Comparison of ENCODE assay signal across 1 cellular context in genomic region chr20:62818592-62819493, GRCh38.
A peak's percentile ranks its signal among the peaks of the same experiment; 100 is the strongest.
TF ChIP-seq lines count a peak whose summit lies in the region.

No MANE protein-coding gene starts in this region.

TF ChIP-seq in HepG2, 621 proteins besides CTCF, POLR2A, EP300 and RAD21 (continued from another document and continues in another):
- TF ChIP-seq MIXL1 (CRISPR knock-in tag; IDR thresholded peaks at IDR 0.05) (no peak), RAD51 (IDR thresholded peaks at IDR 0.05; ENCODE audit: borderline replicate concordance) (no peak), SP5 (CRISPR knock-in tag; IDR thresholded peaks at IDR 0.05; ENCODE audit: borderline replicate concordance, low read depth) (peak; percentile 61), PBX3 (CRISPR knock-in tag; IDR thresholded peaks at IDR 0.05; ENCODE audit: borderline replicate concordance) (no peak), ZNF547 (CRISPR knock-in tag; IDR thresholded peaks at IDR 0.05) (no peak), ZNF660 (CRISPR knock-in tag; IDR thresholded peaks at IDR 0.05; ENCODE audit: borderline replicate concordance, low read depth) (no peak), POGK (CRISPR knock-in tag; conservative IDR thresholded peaks at IDR 0.05) (peak; percentile 92), MYC (CRISPR knock-in tag; IDR thresholded peaks at IDR 0.05; ENCODE audit: borderline replicate concordance) (no peak; the same call in 1 of the 2 replicates), SRF (IDR thresholded peaks at IDR 0.05; ENCODE audit: low read depth, low read length) (no peak), ZNF281 (CRISPR knock-in tag; IDR thresholded peaks at IDR 0.05; ENCODE audit: borderline replicate concordance) (no peak), MLX (CRISPR knock-in tag; IDR thresholded peaks at IDR 0.05) (no peak), FOXK2 (IDR thresholded peaks at IDR 0.05) (no peak), CREB3 (CRISPR knock-in tag; IDR thresholded peaks at IDR 0.05) (no peak), SOX6 (IDR thresholded peaks at IDR 0.05) (no peak), SOX6 (CRISPR knock-in tag; IDR thresholded peaks at IDR 0.05) (peak; percentile 65), SMAD3 (CRISPR knock-in tag; IDR thresholded peaks at IDR 0.05) (peak; percentile 60; the same call in 1 of the 2 replicates), ZNF225 (CRISPR knock-in tag; IDR thresholded peaks at IDR 0.05) (peak; percentile 85), ATF6 (CRISPR knock-in tag; conservative IDR thresholded peaks at IDR 0.05) (no peak), EZH2 (conservative IDR thresholded peaks at IDR 0.05; ENCODE audit: low read depth, low read length) (no peak), ZNF558 (CRISPR knock-in tag; IDR thresholded peaks at IDR 0.05; ENCODE audit: borderline replicate concordance) (0 out of 2 replicates have a peak, but pooled peaks have one; percentile 14), ZNF292 (CRISPR knock-in tag; IDR thresholded peaks at IDR 0.05; ENCODE audit: borderline replicate concordance, low read depth) (peak; percentile 70), ZBTB49 (CRISPR knock-in tag; IDR thresholded peaks at IDR 0.05; ENCODE audit: borderline replicate concordance) (no peak), ZNF780A (CRISPR knock-in tag; IDR thresholded peaks at IDR 0.05) (no peak), ZNF644 (CRISPR knock-in tag; IDR thresholded peaks at IDR 0.05; ENCODE audit: low read depth) (no peak), HCFC1 (IDR thresholded peaks at IDR 0.05; ENCODE audit: low read depth, low read length) (no peak), ZNF710 (CRISPR knock-in tag; IDR thresholded peaks at IDR 0.05; ENCODE audit: borderline replicate concordance) (peak; percentile 17; the same call in 1 of the 2 replicates), SOX13 (IDR thresholded peaks at IDR 0.05) (no peak), SOX13 (CRISPR knock-in tag; conservative IDR thresholded peaks at IDR 0.05 in 1 of 2, IDR thresholded peaks at IDR 0.05 in 1 of 2) (peak in 1 of 2 experiments; percentile 49; a peak in 1 of 4 replicates), SAFB2 (CRISPR knock-in tag; IDR thresholded peaks at IDR 0.05; ENCODE audit: borderline replicate concordance, low read depth) (no peak), HHEX (CRISPR knock-in tag; IDR thresholded peaks at IDR 0.05) (no peak), ZNF354B (CRISPR knock-in tag; IDR thresholded peaks at IDR 0.05) (no peak), THAP8 (CRISPR knock-in tag; IDR thresholded peaks at IDR 0.05; ENCODE audit: borderline replicate concordance) (no peak), KLF15 (CRISPR knock-in tag; IDR thresholded peaks at IDR 0.05; ENCODE audit: borderline replicate concordance) (peak; percentile 62; the same call in 1 of the 2 replicates), TOPORS (CRISPR knock-in tag; IDR thresholded peaks at IDR 0.05) (0 out of 2 replicates have a peak, but pooled peaks have one; percentile 40), PHF20 (CRISPR knock-in tag; IDR thresholded peaks at IDR 0.05) (no peak), ZNF775 (CRISPR knock-in tag; IDR thresholded peaks at IDR 0.05; ENCODE audit: borderline replicate concordance) (no peak), MEIS2 (CRISPR knock-in tag; IDR thresholded peaks at IDR 0.05) (peak; percentile 13; the same call in 1 of the 2 replicates), ZFP36L1 (CRISPR knock-in tag; IDR thresholded peaks at IDR 0.05) (no peak), ZNF768 (CRISPR knock-in tag; IDR thresholded peaks at IDR 0.05) (peak; percentile 37; the same call in 1 of the 2 replicates), HES4 (CRISPR knock-in tag; IDR thresholded peaks at IDR 0.05; ENCODE audit: borderline replicate concordance) (no peak), MAFF (IDR thresholded peaks at IDR 0.05; ENCODE audit: low read depth, low read length) (no peak), POLR2AphosphoS2 (IDR thresholded peaks at IDR 0.05; ENCODE audit: low read depth, low read length) (no peak), LBX2 (CRISPR knock-in tag; IDR thresholded peaks at IDR 0.05; ENCODE audit: borderline replicate concordance) (no peak), CCAR2 (optimal IDR thresholded peaks at IDR 0.05; ENCODE audit: low read depth, low read length) (no peak)
